In genomic region chr4:118215826-118216225, GRCh38 we compare ENCODE assay signal across 6 cellular contexts.
"Had no signal": no experiment of that assay in that cellular context is flagged by ENCODE, and none has a peak within 500 bp of the region (broad histone marks: within the 10 kb centered on the region; RNA-seq: fewer than 3 reads in every experiment).

No MANE protein-coding gene starts in this region.

- DNase-seq: H9, HCEC 1CT, IMR-90, KG1 had no signal

- H3K4me3 ChIP-seq: GM23338, K562 had no signal

- ATAC-seq: GM23338, K562 had no signal
